In the genomic region with DNA sequence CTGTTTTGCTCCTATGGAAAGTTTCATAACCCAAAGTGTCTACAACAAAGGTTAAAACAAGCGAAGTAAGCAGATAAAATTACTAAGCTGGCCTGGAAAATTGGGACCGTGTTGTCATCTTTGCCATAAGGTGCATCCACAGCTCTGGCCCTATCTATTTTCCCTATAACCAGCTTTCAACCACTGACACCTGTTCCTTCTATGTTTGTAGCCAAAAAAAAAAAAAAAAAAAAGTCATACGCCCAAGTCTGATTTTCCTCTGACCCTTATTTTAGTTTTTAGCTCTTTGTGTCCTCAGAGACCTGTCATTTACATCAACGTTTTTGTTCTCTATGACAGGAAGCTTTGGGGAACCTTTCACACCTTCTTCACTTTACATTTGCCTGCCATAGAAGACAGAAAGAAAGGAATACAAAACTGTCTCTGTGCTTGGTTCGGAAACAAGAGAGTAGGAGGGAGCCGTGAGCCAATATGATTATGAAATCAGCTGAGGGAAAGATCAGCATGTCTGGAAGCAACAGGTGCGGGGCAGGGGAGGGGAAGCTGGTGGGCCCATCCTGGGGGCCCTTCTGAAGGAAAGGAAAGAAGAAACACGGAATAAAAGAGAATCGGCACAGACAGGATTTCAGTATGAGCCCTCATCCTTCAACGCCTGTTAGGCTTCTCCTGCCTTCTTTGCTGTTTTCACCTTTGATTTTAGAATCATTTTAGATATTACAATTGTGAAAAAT, we compare ENCODE assay signal across 19 cellular contexts. TPM values are rescaled to one million over a fixed set of nuclear protein-coding genes. Genes with fewer than 3 reads are reported as not detected.
"Had no signal": no experiment of that assay in that cellular context is flagged by ENCODE, and none has a peak within 500 bp of the region (broad histone marks: within the 10 kb centered on the region; RNA-seq: fewer than 3 reads in every experiment).

No MANE protein-coding gene starts in this region.

- H3K27me3 ChIP-seq: upper lobe of left lung had no signal

- H3K9me3 Mint-ChIP-seq: activated B cell treated with CpG ODN at 0.5 μM for 24 hours; activated CD4-positive, alpha-beta memory T cell treated with anti-CD3 and anti-CD28 coated beads for 36 hours; activated naive CD8-positive, alpha-beta T cell treated with anti-CD3 and anti-CD28 coated beads, Interleukin-2, amount 10 ng/mL, durations not matched to agents 7 days and 5 days; activated T-helper 1 cell treated with anti-CD3 and anti-CD28 coated beads, Interleukin-12 subunit alpha, Interleukin-12 subunit beta, Interleukin-2, Interleukin-4 antibody, amounts not matched to agents 30 ng/mL and 10 ng/mL and 1 ng/mL, durations not matched to agents 14 hours and 24 hours and 36 hours; brain had no signal

- H3K4me1 ChIP-seq: upper lobe of left lung had no signal

- ATAC-seq: left lung had no signal

- H3K4me3 Mint-ChIP-seq: activated B cell treated with CpG ODN at 0.5 μM for 24 hours; activated CD4-positive, alpha-beta memory T cell treated with anti-CD3 and anti-CD28 coated beads for 36 hours; activated naive CD8-positive, alpha-beta T cell treated with anti-CD3 and anti-CD28 coated beads, Interleukin-2, amount 10 ng/mL, durations not matched to agents 7 days and 5 days; activated T-helper 1 cell treated with anti-CD3 and anti-CD28 coated beads, Interleukin-12 subunit alpha, Interleukin-12 subunit beta, Interleukin-2, Interleukin-4 antibody, amounts not matched to agents 30 ng/mL and 10 ng/mL and 1 ng/mL, durations not matched to agents 14 hours and 24 hours and 36 hours; neural crest cell had no signal

- H3K4me3 ChIP-seq: coronary artery, left lung, skin epidermis, thoracic aorta, upper lobe of left lung had no signal

- H3K36me3 ChIP-seq: left lung, thoracic aorta, upper lobe of left lung had no signal

- H3K9me3 ChIP-seq: left lung, thoracic aorta, upper lobe of left lung had no signal

- H3K27ac Mint-ChIP-seq: activated B cell treated with CpG ODN at 0.5 μM for 24 hours; activated CD4-positive, alpha-beta memory T cell treated with anti-CD3 and anti-CD28 coated beads for 36 hours; activated naive CD8-positive, alpha-beta T cell treated with anti-CD3 and anti-CD28 coated beads, Interleukin-2, amount 10 ng/mL, durations not matched to agents 7 days and 5 days; activated T-helper 1 cell treated with anti-CD3 and anti-CD28 coated beads, Interleukin-12 subunit alpha, Interleukin-12 subunit beta, Interleukin-2, Interleukin-4 antibody, amounts not matched to agents 30 ng/mL and 10 ng/mL and 1 ng/mL, durations not matched to agents 14 hours and 24 hours and 36 hours; progenitor cell of endocrine pancreas had no signal

- H3K36me3 Mint-ChIP-seq: activated CD4-positive, alpha-beta memory T cell treated with anti-CD3 and anti-CD28 coated beads for 36 hours; activated naive CD8-positive, alpha-beta T cell treated with anti-CD3 and anti-CD28 coated beads, Interleukin-2, amount 10 ng/mL, durations not matched to agents 7 days and 5 days; brain had no signal

- DNase-seq: activated B cell treated with CpG ODN at 0.5 μM for 24 hours; activated CD4-positive, alpha-beta memory T cell treated with anti-CD3 and anti-CD28 coated beads for 36 hours; activated CD4-positive, alpha-beta T cell treated with anti-CD3 and anti-CD28 coated beads for 4 hours; activated naive CD8-positive, alpha-beta T cell treated with anti-CD3 and anti-CD28 coated beads, Interleukin-2, amount 10 ng/mL, durations not matched to agents 7 days and 5 days; activated T-cell treated with anti-CD3 and anti-CD28 coated beads for 4 hours; central memory CD4-positive, alpha-beta T cell; left lung; midbrain; stimulated activated CD4-positive, alpha-beta T cell treated with anti-CD3 and anti-CD28 coated beads, Interleukin-15, amount 100 ng/mL, for 24 hours; stimulated activated CD4-positive, alpha-beta T cell treated with anti-CD3 and anti-CD28 coated beads, Interleukin-4, amount 100 ng/mL, for 1 hour; T-helper 2 cell; upper lobe of left lung had no signal

- H3K27ac ChIP-seq: coronary artery, left lung, thoracic aorta, upper lobe of left lung had no signal

RNA-seq across cellular contexts. Expression of gene HS3ST3A1, which starts 8.5 kb away (rescaled TPM):
- total RNA-seq: activated B cell treated with CpG ODN at 0.5 μM for 24 hours; activated naive CD8-positive, alpha-beta T cell treated with anti-CD3 and anti-CD28 coated beads, Interleukin-2, amount 10 ng/mL, durations not matched to agents 7 days and 5 days had no signal
